ENCODE assay signal across 38 cellular contexts in genomic region chr14:49366416-49366815, GRCh38.
"Had no signal": no experiment of that assay in that cellular context is flagged by ENCODE, and none has a peak within 500 bp of the region (broad histone marks: within the 10 kb centered on the region; RNA-seq: fewer than 3 reads in every experiment).

No MANE protein-coding gene starts in this region.

- H3K4me1 ChIP-seq: ascending aorta had no signal

- H3K4me3 ChIP-seq: ascending aorta, cardiac muscle cell, MG63, PC-9 had no signal

- H3K9me3 ChIP-seq: MG63 had no signal

- ATAC-seq: activated CD8-positive, alpha-beta memory T cell treated with anti-CD3 and anti-CD28 coated beads, Interleukin-2, amount 10 ng/mL, durations not matched to agents 7 days and 5 days; Right ventricle myocardium inferior had no signal

- H3K27ac ChIP-seq: ascending aorta, cardiac muscle cell, PC-9, RWPE1, VCaP had no signal

- H3K4me2 ChIP-seq: PC-9 had no signal

- H3K36me3 ChIP-seq: ascending aorta, cardiac muscle cell, MG63 had no signal

- H3K27me3 ChIP-seq: ascending aorta, cardiac muscle cell, MG63 had no signal

- FAIRE-seq: RCC 7860 had no signal

- H2AFZ ChIP-seq: PC-9 had no signal

- DNase-seq: activated B cell treated with CpG ODN at 0.5 μM for 24 hours; activated CD4-positive, alpha-beta memory T cell treated with anti-CD3 and anti-CD28 coated beads, Interleukin-2, amount 10 ng/mL, durations not matched to agents 7 days and 5 days; activated CD4-positive, alpha-beta T cell treated with anti-CD3 and anti-CD28 coated beads for 4 hours; activated CD4-positive, CD25-positive, alpha-beta regulatory T cell treated with anti-CD3 and anti-CD28 coated beads, Interleukin-2, amount 50 U/mL, for 72 hours; activated CD8-positive, alpha-beta memory T cell treated with anti-CD3 and anti-CD28 coated beads for 24 hours; activated CD8-positive, alpha-beta memory T cell treated with anti-CD3 and anti-CD28 coated beads, Interleukin-2, amount 10 ng/mL, durations not matched to agents 7 days and 5 days; activated CD8-positive, alpha-beta memory T cell treated with anti-CD3 and anti-CD28 coated beads, Interleukin-2, amount 50 U/mL, for 48 hours; activated effector memory CD4-positive, alpha-beta T cell treated with anti-CD3 and anti-CD28 coated beads, Interleukin-2, amount 50 U/mL, for 16 hours; activated naive CD4-positive, alpha-beta T cell treated with Interleukin-2 at 50 U/mL for 16 hours; activated naive CD8-positive, alpha-beta T cell treated with anti-CD3 and anti-CD28 coated beads, Interleukin-2, amount 10 ng/mL, durations not matched to agents 7 days and 5 days; activated T-cell treated with anti-CD3 and anti-CD28 coated beads, Interleukin-2, amount 50 U/mL, for 48 hours; amygdala; Kasumi-1; KG1; MG63; NCI-H1048; NCI-H1105 treated with DMSO at 0.1 percent for 48 hours; NCI-H1436; NCI-H1694; NCI-H2029; NCI-H2107; NCI-H2171; NCI-H510A; NCI-H526; NCI-H748 treated with DMSO at 0.1 percent for 48 hours; NK-92 treated with Interleukin-12 subunit alpha and Interleukin-12 subunit beta, amount 100 ng/mL, for 24 hours; PC-9; SIG-M5; SW 1271; T-helper 1 cell; T-helper 2 cell; T-helper 9 cell had no signal
